Comparison of ENCODE assay signal across 1 cellular context in the genomic region with DNA sequence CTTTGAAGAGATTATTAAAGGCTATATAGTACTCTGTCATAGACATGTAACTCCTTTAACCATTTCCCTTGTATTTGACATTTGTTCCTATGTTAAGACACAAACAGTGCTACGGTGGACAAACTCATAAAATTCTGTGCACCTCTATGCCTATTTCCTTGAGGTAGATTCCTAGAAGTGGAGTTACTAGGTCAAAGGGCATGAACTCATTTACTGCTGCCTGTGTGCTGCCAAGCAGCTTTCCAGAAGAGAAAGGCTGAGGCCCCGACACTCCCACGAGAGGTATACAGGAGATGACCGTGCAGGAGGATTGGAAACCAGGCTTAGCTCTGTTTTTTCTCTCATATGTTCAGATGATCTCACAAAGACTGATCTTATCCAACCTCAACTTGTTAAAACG.
TF ChIP-seq lines count a peak whose summit lies in the region.

No MANE protein-coding gene starts in this region.

TF ChIP-seq in K562, 482 proteins besides CTCF, POLR2A, EP300 and RAD21:
- TF ChIP-seq, protein P1, sequence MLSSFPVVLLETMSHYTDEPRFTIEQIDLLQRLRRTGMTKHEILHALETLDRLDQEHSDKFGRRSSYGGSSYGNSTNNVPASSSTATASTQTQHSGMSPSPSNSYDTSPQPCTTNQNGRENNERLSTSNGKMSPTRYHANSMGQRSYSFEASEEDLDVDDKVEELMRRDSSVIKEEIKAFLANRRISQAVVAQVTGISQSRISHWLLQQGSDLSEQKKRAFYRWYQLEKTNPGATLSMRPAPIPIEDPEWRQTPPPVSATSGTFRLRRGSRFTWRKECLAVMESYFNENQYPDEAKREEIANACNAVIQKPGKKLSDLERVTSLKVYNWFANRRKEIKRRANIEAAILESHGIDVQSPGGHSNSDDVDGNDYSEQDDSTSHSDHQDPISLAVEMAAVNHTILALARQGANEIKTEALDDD (IDR thresholded peaks at IDR 0.05) = peak; percentile 14; the same call in 1 of the 2 replicates
- TF ChIP-seq, protein P2, sequence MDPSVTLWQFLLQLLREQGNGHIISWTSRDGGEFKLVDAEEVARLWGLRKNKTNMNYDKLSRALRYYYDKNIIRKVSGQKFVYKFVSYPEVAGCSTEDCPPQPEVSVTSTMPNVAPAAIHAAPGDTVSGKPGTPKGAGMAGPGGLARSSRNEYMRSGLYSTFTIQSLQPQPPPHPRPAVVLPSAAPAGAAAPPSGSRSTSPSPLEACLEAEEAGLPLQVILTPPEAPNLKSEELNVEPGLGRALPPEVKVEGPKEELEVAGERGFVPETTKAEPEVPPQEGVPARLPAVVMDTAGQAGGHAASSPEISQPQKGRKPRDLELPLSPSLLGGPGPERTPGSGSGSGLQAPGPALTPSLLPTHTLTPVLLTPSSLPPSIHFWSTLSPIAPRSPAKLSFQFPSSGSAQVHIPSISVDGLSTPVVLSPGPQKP (CRISPR knock-in tag; IDR thresholded peaks at IDR 0.05) = no peak
- TF ChIP-seq NR2C1 (IDR thresholded peaks at IDR 0.05) = 0 out of 2 replicates have a peak, but pooled peaks have one; percentile 20
- TF ChIP-seq NR2C1 (tag; IDR thresholded peaks at IDR 0.05) = peak; percentile 54
- TF ChIP-seq, protein P3, sequence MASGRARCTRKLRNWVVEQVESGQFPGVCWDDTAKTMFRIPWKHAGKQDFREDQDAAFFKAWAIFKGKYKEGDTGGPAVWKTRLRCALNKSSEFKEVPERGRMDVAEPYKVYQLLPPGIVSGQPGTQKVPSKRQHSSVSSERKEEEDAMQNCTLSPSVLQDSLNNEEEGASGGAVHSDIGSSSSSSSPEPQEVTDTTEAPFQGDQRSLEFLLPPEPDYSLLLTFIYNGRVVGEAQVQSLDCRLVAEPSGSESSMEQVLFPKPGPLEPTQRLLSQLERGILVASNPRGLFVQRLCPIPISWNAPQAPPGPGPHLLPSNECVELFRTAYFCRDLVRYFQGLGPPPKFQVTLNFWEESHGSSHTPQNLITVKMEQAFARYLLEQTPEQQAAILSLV (tag; IDR thresholded peaks at IDR 0.05) = no peak
- TF ChIP-seq RAD51 (IDR thresholded peaks at IDR 0.05; ENCODE audit: borderline replicate concordance, low read depth) = no peak
- TF ChIP-seq NR2C2 (CRISPR knock-in tag; IDR thresholded peaks at IDR 0.05) = no peak
- TF ChIP-seq NR2C2 (tag; IDR thresholded peaks at IDR 0.05) = peak; percentile 34; the same call in 1 of the 2 replicates
- TF ChIP-seq, protein P4, sequence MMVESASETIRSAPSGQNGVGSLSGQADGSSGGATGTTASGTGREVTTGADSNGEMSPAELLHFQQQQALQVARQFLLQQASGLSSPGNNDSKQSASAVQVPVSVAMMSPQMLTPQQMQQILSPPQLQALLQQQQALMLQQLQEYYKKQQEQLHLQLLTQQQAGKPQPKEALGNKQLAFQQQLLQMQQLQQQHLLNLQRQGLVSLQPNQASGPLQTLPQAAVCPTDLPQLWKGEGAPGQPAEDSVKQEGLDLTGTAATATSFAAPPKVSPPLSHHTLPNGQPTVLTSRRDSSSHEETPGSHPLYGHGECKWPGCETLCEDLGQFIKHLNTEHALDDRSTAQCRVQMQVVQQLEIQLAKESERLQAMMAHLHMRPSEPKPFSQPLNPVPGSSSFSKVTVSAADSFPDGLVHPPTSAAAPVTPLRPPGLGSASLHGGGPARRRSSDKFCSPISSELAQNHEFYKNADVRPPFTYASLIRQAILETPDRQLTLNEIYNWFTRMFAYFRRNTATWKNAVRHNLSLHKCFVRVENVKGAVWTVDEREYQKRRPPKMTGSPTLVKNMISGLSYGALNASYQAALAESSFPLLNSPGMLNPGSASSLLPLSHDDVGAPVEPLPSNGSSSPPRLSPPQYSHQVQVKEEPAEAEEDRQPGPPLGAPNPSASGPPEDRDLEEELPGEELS (CRISPR knock-in tag; IDR thresholded peaks at IDR 0.05; ENCODE audit: borderline replicate concordance) = no peak
- no peak for TF ChIP-seq ZNF41 (CRISPR knock-in tag; conservative IDR thresholded peaks at IDR 0.05)
TF ChIP-seq in K562: peak in this region for 3.
